In the genomic region with DNA sequence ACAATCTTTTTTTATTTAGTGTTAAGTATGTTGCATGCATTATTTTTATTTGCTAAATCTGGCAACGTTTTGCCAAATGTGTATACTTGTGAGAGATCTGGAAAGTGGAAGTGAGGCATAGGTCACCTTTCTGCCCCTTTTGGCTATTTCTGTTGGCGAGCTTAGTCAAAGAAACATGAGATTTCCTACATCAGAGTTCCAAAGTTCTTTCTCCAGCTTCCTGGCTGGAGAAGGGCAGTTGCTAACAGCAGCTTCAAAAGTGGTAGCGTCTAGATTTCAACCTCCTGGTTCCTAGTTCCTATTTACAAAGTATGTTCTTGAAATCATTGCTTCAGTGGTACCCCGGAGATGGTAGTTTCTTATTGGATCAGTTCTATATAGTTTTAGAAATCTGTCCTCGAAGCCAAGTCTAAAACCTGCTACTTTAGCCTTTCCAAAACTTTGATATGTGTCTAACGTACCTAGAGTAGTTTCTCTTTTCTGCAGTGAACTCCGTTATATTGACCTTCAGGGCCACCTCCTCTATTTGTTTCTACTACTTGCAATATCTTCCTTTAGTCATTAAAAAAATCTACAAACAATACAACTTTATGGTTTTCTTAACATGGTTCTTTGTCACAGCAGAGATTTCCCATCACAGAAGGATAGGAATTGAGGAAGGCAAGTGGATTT, we compare ENCODE assay signal across 1 cellular context.
TF ChIP-seq lines count a peak whose summit lies in the region.

No MANE protein-coding gene starts in this region.

TF ChIP-seq in A549, 52 proteins besides CTCF, POLR2A, EP300 and RAD21 (continued from another document):
- TF ChIP-seq BCL3 (IDR thresholded peaks at IDR 0.05): no peak
- no peak for TF ChIP-seq USF2 (IDR thresholded peaks at IDR 0.05)
- no peak for TF ChIP-seq RFX5 (IDR thresholded peaks at IDR 0.05)
- TF ChIP-seq HEYL (CRISPR knock-in tag; IDR thresholded peaks at IDR 0.05): no peak
- TF ChIP-seq, protein P1, sequence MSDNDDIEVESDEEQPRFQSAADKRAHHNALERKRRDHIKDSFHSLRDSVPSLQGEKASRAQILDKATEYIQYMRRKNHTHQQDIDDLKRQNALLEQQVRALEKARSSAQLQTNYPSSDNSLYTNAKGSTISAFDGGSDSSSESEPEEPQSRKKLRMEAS (IDR thresholded peaks at IDR 0.05): no peak
- no peak for TF ChIP-seq NR3C1 (IDR thresholded peaks at IDR 0.05)
- TF ChIP-seq PHF8 (IDR thresholded peaks at IDR 0.05; ENCODE audit: borderline replicate concordance, low read depth): no peak
- TF ChIP-seq BHLHE40 (IDR thresholded peaks at IDR 0.05; ENCODE audit: low read depth, low read length): no peak
- TF ChIP-seq CBX2 (IDR thresholded peaks at IDR 0.05; ENCODE audit: borderline replicate concordance, low read depth): no peak
